Comparison of ENCODE assay signal across 18 cellular contexts in the genomic region with DNA sequence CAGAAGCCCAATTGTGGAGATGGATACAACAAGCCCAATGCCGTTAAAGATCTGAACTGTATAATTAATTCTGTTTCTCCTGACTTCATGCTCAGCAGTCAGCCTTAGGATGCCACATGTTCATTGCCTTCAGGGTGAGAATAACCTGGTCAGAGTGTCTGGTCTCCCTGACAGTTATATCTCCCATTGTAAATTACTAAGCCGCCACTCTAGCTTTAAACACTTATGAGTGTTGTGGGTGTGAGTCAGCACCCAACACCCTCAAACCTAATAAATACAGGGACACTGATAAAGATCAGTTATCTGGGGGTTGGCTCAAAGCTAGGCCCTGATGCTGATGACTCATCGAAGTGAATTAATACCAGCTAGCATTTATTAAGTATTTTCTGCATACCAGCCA.
DNase-seq lines count a peak whose midpoint lies in the region; ATAC-seq, FAIRE-seq and TF ChIP-seq lines count a peak whose summit lies in the region.
"Had no signal": no experiment of that assay in that cellular context is flagged by ENCODE, and none has a peak within 500 bp of the region (broad histone marks: within the 10 kb centered on the region; RNA-seq: fewer than 3 reads in every experiment).

No MANE protein-coding gene starts in this region.

- no peaks in the 10 kb centered on the region for H3K36me3 ChIP-seq in Loucy (ENCODE audit: insufficient read depth, low read length)
- no peaks in the 10 kb centered on the region for H3K36me3 ChIP-seq in bronchial epithelial cell (ENCODE audit: control insufficient read depth, insufficient read depth, low read length)
- H3K36me3 ChIP-seq in naive thymus-derived CD4-positive, alpha-beta T cell (ENCODE audit: control insufficient read depth in 2 of 3, insufficient read depth in 3 of 3, low read length in 3 of 3) = no peaks in the 10 kb centered on the region
- H3K36me3 ChIP-seq in heart left ventricle = no peaks in the 10 kb centered on the region

- POLR2A ChIA-PET in naive thymus-derived CD4-positive, alpha-beta T cell (lab: Charles Lee) = no interaction called here
- POLR2A ChIA-PET in activated CD4-positive, alpha-beta T cell treated with anti-CD3 and anti-CD28 coated beads for 36 hours (lab: Charles Lee) = no interaction called here

- intact Hi-C loops in naive thymus-derived CD4-positive, alpha-beta T cell (cut with micrococcal nuclease) = no loop called here
- intact Hi-C loops in heart left ventricle (cut with DNase I) = no loop called here
- intact Hi-C loops in activated CD4-positive, alpha-beta T cell treated with anti-CD3 and anti-CD28 coated beads for 36 hours (cut with DNase I, micrococcal nuclease) = no loop called here
- intact Hi-C loops in posterior cingulate gyrus (cut with DNase I) = no loop called here

- H2AFZ ChIP-seq in Loucy (ENCODE audit: low read length) = no peak overlapping the region

- no peaks in the 10 kb centered on the region for H3K36me3 Mint-ChIP-seq in naive thymus-derived CD4-positive, alpha-beta T cell
- H3K36me3 Mint-ChIP-seq in activated CD4-positive, alpha-beta T cell treated with anti-CD3 and anti-CD28 coated beads for 36 hours (ENCODE audit: low read depth) = no peaks in the 10 kb centered on the region
- H3K36me3 Mint-ChIP-seq: CD4-positive, alpha-beta memory T cell; WTC11 had no signal

- no peak overlapping the region for H3K27ac ChIP-seq in naive thymus-derived CD4-positive, alpha-beta T cell (ENCODE audit: low read depth, low read length)
- no peak overlapping the region for H3K27ac ChIP-seq in heart left ventricle

- no peaks in the 10 kb centered on the region for H4K20me1 ChIP-seq in Loucy (ENCODE audit: insufficient read depth, low read length, poor library complexity, severe bottlenecking)

- H3K4me1 Mint-ChIP-seq in naive thymus-derived CD4-positive, alpha-beta T cell = no peaks in the 10 kb centered on the region
- H3K4me1 Mint-ChIP-seq in activated CD4-positive, alpha-beta T cell treated with anti-CD3 and anti-CD28 coated beads for 36 hours = no peaks in the 10 kb centered on the region
- H3K4me1 Mint-ChIP-seq: neural crest cell, WTC11 had no signal

- H3K4me3 Mint-ChIP-seq in naive thymus-derived CD4-positive, alpha-beta T cell = no peak overlapping the region
- no peak overlapping the region for H3K4me3 Mint-ChIP-seq in activated CD4-positive, alpha-beta T cell treated with anti-CD3 and anti-CD28 coated beads for 36 hours
- H3K4me3 Mint-ChIP-seq: CD4-positive, alpha-beta memory T cell; neural crest cell; WTC11 had no signal

- H3K9me3 Mint-ChIP-seq in naive thymus-derived CD4-positive, alpha-beta T cell = peaks cover 0 to 2% (median 0%) of the 10 kb centered on the region in 11 donors
- H3K9me3 Mint-ChIP-seq in activated CD4-positive, alpha-beta T cell treated with anti-CD3 and anti-CD28 coated beads for 36 hours (ENCODE audit: low read depth) = no peaks in the 10 kb centered on the region
- H3K9me3 Mint-ChIP-seq: CD4-positive, alpha-beta memory T cell; WTC11 had no signal

- no peak overlapping the region for H3K9ac ChIP-seq in Loucy (ENCODE audit: low read depth, low read length, poor library complexity, severe bottlenecking)

- no peaks in the 10 kb centered on the region for H3F3A ChIP-seq in Loucy (ENCODE audit: low read depth)

- WGBS in heart left ventricle, 4 donors = 60 to 71% (median 63%) methylated on average over 3 of the region's 3 CpGs

- no peak for TF ChIP-seq POLR2A in heart left ventricle (IDR thresholded peaks at IDR 0.05)

- ATAC-seq in naive thymus-derived CD4-positive, alpha-beta T cell = peak; percentile 12
- ATAC-seq in heart left ventricle = no peak
- ATAC-seq in HG03378 (IDR thresholded peaks at IDR 0.05; ENCODE audit: unreplicated experiment) = no peak
- ATAC-seq in activated CD4-positive, alpha-beta T cell treated with anti-CD3 and anti-CD28 coated beads for 36 hours = no peak
- ATAC-seq: left ventricle myocardium superior, WTC11 had no signal

- H3K27ac Mint-ChIP-seq in naive thymus-derived CD4-positive, alpha-beta T cell = no peak overlapping the region
- no peak overlapping the region for H3K27ac Mint-ChIP-seq in activated CD4-positive, alpha-beta T cell treated with anti-CD3 and anti-CD28 coated beads for 36 hours
- H3K27ac Mint-ChIP-seq: CD4-positive, alpha-beta memory T cell; WTC11 had no signal

- no peak for FAIRE-seq in bronchial epithelial cell (lab: Jason Lieb, UNC)

- TF ChIP-seq CTCF in Loucy (conservative IDR thresholded peaks at IDR 0.05; ENCODE audit: low read length) (no peak), bronchial epithelial cell (IDR thresholded peaks at IDR 0.05; ENCODE audit: insufficient read depth, low read length, severe bottlenecking) (no peak), heart left ventricle (IDR thresholded peaks at IDR 0.05) (no peak)

- H3K27me3 Mint-ChIP-seq in naive thymus-derived CD4-positive, alpha-beta T cell = peaks cover 3 to 11% (median 9%) of the 10 kb centered on the region in 5 donors
- H3K27me3 Mint-ChIP-seq in activated CD4-positive, alpha-beta T cell treated with anti-CD3 and anti-CD28 coated beads for 36 hours = peaks cover 2% of the 10 kb centered on the region

- DNase-seq in EH (ENCODE audit: low read depth) (peak; percentile 69), bronchial epithelial cell (ENCODE audit: low read depth) (peak; percentile 64), heart left ventricle (no peak), posterior cingulate gyrus (no peak)
- no peak for DNase-seq in naive thymus-derived CD4-positive, alpha-beta T cell
- no peak for DNase-seq in activated CD4-positive, alpha-beta T cell treated with anti-CD3 and anti-CD28 coated beads for 36 hours
- DNase-seq: amygdala; CD4-positive, alpha-beta memory T cell; effector CD8-positive, alpha-beta T cell; glutamatergic neuron; left ventricle myocardium superior; NCI-H187 treated with DMSO at 0.1 percent for 48 hours; NCI-H748 treated with DMSO at 0.1 percent for 48 hours; substantia nigra had no signal

- H3K9me3 ChIP-seq in Loucy (ENCODE audit: insufficient read depth, low read depth, low read length) (no peaks in the 10 kb centered on the region), heart left ventricle (no peaks in the 10 kb centered on the region)
- H3K9me3 ChIP-seq in naive thymus-derived CD4-positive, alpha-beta T cell (ENCODE audit: control insufficient read depth in 2 of 3, low read length in 3 of 3) = no peaks in the 10 kb centered on the region

- H3K4me1 ChIP-seq in Loucy (ENCODE audit: insufficient read depth, low read length, poor library complexity, severe bottlenecking) (peaks cover 20% of the 10 kb centered on the region), heart left ventricle (no peaks in the 10 kb centered on the region)
- H3K4me1 ChIP-seq in naive thymus-derived CD4-positive, alpha-beta T cell (ENCODE audit: control insufficient read depth in 2 of 2, insufficient read depth in 2 of 2, low read length in 2 of 2) = no peaks in the 10 kb centered on the region

- CTCF ChIA-PET in naive thymus-derived CD4-positive, alpha-beta T cell (lab: Charles Lee) = no interaction called here
- CTCF ChIA-PET in activated CD4-positive, alpha-beta T cell treated with anti-CD3 and anti-CD28 coated beads for 36 hours (lab: Charles Lee) = interaction anchor here (0.8 kb wide), 1 partner anchor 421 kb away, joined by 3 read pairs; no protein-coding TSS in a partner anchor

- H3K27me3 ChIP-seq in Loucy (ENCODE audit: insufficient read depth, low read length, poor library complexity, severe bottlenecking) (no peaks in the 10 kb centered on the region), bronchial epithelial cell (ENCODE audit: control insufficient read depth, insufficient read depth, low read length) (no peaks in the 10 kb centered on the region), heart left ventricle (peaks cover 0 to 19% (median 0%) of the 10 kb centered on the region in 9 donors)
- H3K27me3 ChIP-seq in naive thymus-derived CD4-positive, alpha-beta T cell (ENCODE audit: control insufficient read depth in 2 of 2, insufficient read depth in 2 of 2, low read length in 2 of 2) = no peaks in the 10 kb centered on the region

- H3K9me2 ChIP-seq in Loucy (replicated peaks; ENCODE audit: low read depth, low read length) = no peaks in the 10 kb centered on the region

- peak overlapping the region; percentile 53 for H3K4me2 ChIP-seq in Loucy (ENCODE audit: low read depth, low read length, poor library complexity, severe bottlenecking)

- H3K79me2 ChIP-seq in Loucy (ENCODE audit: insufficient read depth, low read length) = no peaks in the 10 kb centered on the region

- H3K4me3 ChIP-seq in Loucy (ENCODE audit: low read length, poor library complexity, severe bottlenecking) = peak overlapping the region; percentile 17
- no peak overlapping the region for H3K4me3 ChIP-seq in bronchial epithelial cell (ENCODE audit: low read depth, low read length)
- no peak overlapping the region for H3K4me3 ChIP-seq in naive thymus-derived CD4-positive, alpha-beta T cell (ENCODE audit: low read length)
- no peak overlapping the region for H3K4me3 ChIP-seq in heart left ventricle

Comparison
In these comparisons a context has a peak if more than half of its experiments do, and no peak if none do; other contexts are left out.
1. DNase-seq: peak in EH (single experiment) and bronchial epithelial cell (single experiment); none in naive thymus-derived CD4-positive, alpha-beta T cell (0 of 9), heart left ventricle (0 of 5), activated CD4-positive, alpha-beta T cell treated with anti-CD3 and anti-CD28 coated beads for 36 hours (single experiment) and posterior cingulate gyrus (0 of 10).